1 cellular context compared by ENCODE assay signal in genomic region chr17:8630802-8631553, GRCh38.
A peak's percentile ranks its signal among the peaks of the same experiment; 100 is the strongest.
TF ChIP-seq lines count a peak whose summit lies in the region.

No MANE protein-coding gene starts in this region.

TF ChIP-seq in HEK293, 187 proteins besides CTCF, POLR2A, EP300 and RAD21 (continued from another document):
- TF ChIP-seq, protein P1, sequence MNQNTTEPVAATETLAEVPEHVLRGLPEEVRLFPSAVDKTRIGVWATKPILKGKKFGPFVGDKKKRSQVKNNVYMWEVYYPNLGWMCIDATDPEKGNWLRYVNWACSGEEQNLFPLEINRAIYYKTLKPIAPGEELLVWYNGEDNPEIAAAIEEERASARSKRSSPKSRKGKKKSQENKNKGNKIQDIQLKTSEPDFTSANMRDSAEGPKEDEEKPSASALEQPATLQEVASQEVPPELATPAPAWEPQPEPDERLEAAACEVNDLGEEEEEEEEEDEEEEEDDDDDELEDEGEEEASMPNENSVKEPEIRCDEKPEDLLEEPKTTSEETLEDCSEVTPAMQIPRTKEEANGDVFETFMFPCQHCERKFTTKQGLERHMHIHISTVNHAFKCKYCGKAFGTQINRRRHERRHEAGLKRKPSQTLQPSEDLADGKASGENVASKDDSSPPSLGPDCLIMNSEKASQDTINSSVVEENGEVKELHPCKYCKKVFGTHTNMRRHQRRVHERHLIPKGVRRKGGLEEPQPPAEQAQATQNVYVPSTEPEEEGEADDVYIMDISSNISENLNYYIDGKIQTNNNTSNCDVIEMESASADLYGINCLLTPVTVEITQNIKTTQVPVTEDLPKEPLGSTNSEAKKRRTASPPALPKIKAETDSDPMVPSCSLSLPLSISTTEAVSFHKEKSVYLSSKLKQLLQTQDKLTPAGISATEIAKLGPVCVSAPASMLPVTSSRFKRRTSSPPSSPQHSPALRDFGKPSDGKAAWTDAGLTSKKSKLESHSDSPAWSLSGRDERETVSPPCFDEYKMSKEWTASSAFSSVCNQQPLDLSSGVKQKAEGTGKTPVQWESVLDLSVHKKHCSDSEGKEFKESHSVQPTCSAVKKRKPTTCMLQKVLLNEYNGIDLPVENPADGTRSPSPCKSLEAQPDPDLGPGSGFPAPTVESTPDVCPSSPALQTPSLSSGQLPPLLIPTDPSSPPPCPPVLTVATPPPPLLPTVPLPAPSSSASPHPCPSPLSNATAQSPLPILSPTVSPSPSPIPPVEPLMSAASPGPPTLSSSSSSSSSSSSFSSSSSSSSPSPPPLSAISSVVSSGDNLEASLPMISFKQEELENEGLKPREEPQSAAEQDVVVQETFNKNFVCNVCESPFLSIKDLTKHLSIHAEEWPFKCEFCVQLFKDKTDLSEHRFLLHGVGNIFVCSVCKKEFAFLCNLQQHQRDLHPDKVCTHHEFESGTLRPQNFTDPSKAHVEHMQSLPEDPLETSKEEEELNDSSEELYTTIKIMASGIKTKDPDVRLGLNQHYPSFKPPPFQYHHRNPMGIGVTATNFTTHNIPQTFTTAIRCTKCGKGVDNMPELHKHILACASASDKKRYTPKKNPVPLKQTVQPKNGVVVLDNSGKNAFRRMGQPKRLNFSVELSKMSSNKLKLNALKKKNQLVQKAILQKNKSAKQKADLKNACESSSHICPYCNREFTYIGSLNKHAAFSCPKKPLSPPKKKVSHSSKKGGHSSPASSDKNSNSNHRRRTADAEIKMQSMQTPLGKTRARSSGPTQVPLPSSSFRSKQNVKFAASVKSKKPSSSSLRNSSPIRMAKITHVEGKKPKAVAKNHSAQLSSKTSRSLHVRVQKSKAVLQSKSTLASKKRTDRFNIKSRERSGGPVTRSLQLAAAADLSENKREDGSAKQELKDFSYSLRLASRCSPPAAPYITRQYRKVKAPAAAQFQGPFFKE (tag by site-specific recombination; IDR thresholded peaks at IDR 0.05; ENCODE audit: borderline replicate concordance), result no peak
- TF ChIP-seq ZNF776 (tag by site-specific recombination; IDR thresholded peaks at IDR 0.05; ENCODE audit: borderline replicate concordance) (no peak), TSHZ1 (tag by site-specific recombination; IDR thresholded peaks at IDR 0.05; ENCODE audit: borderline replicate concordance) (no peak; the same call in none of the 2 replicates), ZNF777 (tag by site-specific recombination; IDR thresholded peaks at IDR 0.05; ENCODE audit: borderline replicate concordance) (no peak), KLF7 (tag by site-specific recombination; IDR thresholded peaks at IDR 0.05; ENCODE audit: borderline replicate concordance) (peak; percentile 57; the same call in 1 of the 2 replicates), HIC1 (tag by site-specific recombination; IDR thresholded peaks at IDR 0.05) (no peak), ZNF16 (tag by site-specific recombination; IDR thresholded peaks at IDR 0.05; ENCODE audit: low read depth) (no peak), ZSCAN18 (tag by site-specific recombination; IDR thresholded peaks at IDR 0.05) (no peak), ZNF488 (tag by site-specific recombination; IDR thresholded peaks at IDR 0.05) (no peak), ZNF645 (tag by site-specific recombination; IDR thresholded peaks at IDR 0.05) (no peak), SP2 (tag by site-specific recombination; IDR thresholded peaks at IDR 0.05) (peak; percentile 99), KLF8 (tag by site-specific recombination; IDR thresholded peaks at IDR 0.05) (peak; percentile 84), ZNF600 (tag by site-specific recombination; IDR thresholded peaks at IDR 0.05) (peak; percentile 85), KLF9 (tag by site-specific recombination; IDR thresholded peaks at IDR 0.05; ENCODE audit: low read depth) (peak; percentile 79), ZNF433 (tag by site-specific recombination; IDR thresholded peaks at IDR 0.05; ENCODE audit: low read depth) (no peak), SETDB1 (IDR thresholded peaks at IDR 0.05; ENCODE audit: insufficient read length, low read length) (no peak), ZBTB7A (tag by site-specific recombination; IDR thresholded peaks at IDR 0.05; ENCODE audit: low read depth) (peak; percentile 84; the same call in 1 of the 2 replicates), ZNF660 (tag by site-specific recombination; IDR thresholded peaks at IDR 0.05) (peak; percentile 82; the same call in 1 of the 2 replicates), ZSCAN4 (tag by site-specific recombination; IDR thresholded peaks at IDR 0.05) (no peak), ZFP37 (tag by site-specific recombination; IDR thresholded peaks at IDR 0.05) (no peak), ZNF311 (tag by site-specific recombination; IDR thresholded peaks at IDR 0.05; ENCODE audit: borderline replicate concordance) (no peak), ZNF394 (tag by site-specific recombination; IDR thresholded peaks at IDR 0.05; ENCODE audit: borderline replicate concordance) (no peak), ZNF37A (tag by site-specific recombination; IDR thresholded peaks at IDR 0.05) (no peak), ZFP69B (tag by site-specific recombination; IDR thresholded peaks at IDR 0.05) (peak; percentile 56; the same call in 1 of the 2 replicates), FEZF1 (tag by site-specific recombination; IDR thresholded peaks at IDR 0.05) (no peak), ZBTB17 (tag by site-specific recombination; IDR thresholded peaks at IDR 0.05) (peak; percentile 36; the same call in 1 of the 2 replicates), ZNF76 (tag by site-specific recombination; IDR thresholded peaks at IDR 0.05; ENCODE audit: borderline replicate concordance, low read depth) (peak; percentile 74; the same call in 1 of the 2 replicates), ZNF138 (tag by site-specific recombination; IDR thresholded peaks at IDR 0.05; ENCODE audit: borderline replicate concordance) (no peak), ZNF626 (tag by site-specific recombination; IDR thresholded peaks at IDR 0.05) (no peak), MYNN (tag by site-specific recombination; IDR thresholded peaks at IDR 0.05; ENCODE audit: borderline replicate concordance) (no peak), HOXC10 (CRISPR knock-in tag; IDR thresholded peaks at IDR 0.05) (no peak), KLF16 (tag by site-specific recombination; IDR thresholded peaks at IDR 0.05) (peak; percentile 33; the same call in 1 of the 2 replicates), ZNF140 (tag by site-specific recombination; IDR thresholded peaks at IDR 0.05) (no peak)
- TF ChIP-seq, protein P2, sequence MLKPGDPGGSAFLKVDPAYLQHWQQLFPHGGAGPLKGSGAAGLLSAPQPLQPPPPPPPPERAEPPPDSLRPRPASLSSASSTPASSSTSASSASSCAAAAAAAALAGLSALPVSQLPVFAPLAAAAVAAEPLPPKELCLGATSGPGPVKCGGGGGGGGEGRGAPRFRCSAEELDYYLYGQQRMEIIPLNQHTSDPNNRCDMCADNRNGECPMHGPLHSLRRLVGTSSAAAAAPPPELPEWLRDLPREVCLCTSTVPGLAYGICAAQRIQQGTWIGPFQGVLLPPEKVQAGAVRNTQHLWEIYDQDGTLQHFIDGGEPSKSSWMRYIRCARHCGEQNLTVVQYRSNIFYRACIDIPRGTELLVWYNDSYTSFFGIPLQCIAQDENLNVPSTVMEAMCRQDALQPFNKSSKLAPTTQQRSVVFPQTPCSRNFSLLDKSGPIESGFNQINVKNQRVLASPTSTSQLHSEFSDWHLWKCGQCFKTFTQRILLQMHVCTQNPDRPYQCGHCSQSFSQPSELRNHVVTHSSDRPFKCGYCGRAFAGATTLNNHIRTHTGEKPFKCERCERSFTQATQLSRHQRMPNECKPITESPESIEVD (tag by site-specific recombination; IDR thresholded peaks at IDR 0.05), result no peak
- TF ChIP-seq, protein P3, sequence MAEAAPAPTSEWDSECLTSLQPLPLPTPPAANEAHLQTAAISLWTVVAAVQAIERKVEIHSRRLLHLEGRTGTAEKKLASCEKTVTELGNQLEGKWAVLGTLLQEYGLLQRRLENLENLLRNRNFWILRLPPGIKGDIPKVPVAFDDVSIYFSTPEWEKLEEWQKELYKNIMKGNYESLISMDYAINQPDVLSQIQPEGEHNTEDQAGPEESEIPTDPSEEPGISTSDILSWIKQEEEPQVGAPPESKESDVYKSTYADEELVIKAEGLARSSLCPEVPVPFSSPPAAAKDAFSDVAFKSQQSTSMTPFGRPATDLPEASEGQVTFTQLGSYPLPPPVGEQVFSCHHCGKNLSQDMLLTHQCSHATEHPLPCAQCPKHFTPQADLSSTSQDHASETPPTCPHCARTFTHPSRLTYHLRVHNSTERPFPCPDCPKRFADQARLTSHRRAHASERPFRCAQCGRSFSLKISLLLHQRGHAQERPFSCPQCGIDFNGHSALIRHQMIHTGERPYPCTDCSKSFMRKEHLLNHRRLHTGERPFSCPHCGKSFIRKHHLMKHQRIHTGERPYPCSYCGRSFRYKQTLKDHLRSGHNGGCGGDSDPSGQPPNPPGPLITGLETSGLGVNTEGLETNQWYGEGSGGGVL (tag by site-specific recombination; IDR thresholded peaks at IDR 0.05), result peak; percentile 93
- TF ChIP-seq, protein P4, sequence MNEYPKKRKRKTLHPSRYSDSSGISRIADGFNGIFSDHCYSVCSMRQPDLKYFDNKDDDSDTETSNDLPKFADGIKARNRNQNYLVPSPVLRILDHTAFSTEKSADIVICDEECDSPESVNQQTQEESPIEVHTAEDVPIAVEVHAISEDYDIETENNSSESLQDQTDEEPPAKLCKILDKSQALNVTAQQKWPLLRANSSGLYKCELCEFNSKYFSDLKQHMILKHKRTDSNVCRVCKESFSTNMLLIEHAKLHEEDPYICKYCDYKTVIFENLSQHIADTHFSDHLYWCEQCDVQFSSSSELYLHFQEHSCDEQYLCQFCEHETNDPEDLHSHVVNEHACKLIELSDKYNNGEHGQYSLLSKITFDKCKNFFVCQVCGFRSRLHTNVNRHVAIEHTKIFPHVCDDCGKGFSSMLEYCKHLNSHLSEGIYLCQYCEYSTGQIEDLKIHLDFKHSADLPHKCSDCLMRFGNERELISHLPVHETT (tag by site-specific recombination; IDR thresholded peaks at IDR 0.05), result no peak
